In the genomic region with DNA sequence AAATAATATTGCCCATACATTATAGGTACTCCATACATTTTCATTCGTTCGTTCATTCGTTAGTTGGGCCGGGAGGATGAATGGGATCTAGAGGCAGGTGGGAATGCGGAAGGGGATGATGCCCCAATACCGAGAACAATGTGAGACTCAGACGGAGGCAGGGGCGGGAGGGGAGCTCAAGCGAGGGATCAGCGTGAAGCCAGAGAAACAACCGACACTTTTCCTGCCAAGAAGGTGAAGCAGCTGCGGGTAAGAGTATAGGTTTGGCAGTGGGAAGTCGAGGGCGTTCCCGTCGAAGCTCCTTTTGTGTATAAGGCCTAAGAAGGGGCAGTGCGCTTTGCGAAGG, we compare ENCODE assay signal across 7 cellular contexts. TPM values are rescaled to one million over a fixed set of nuclear protein-coding genes. Genes with fewer than 3 reads are reported as not detected.
DNase-seq lines count a peak whose midpoint lies in the region; ATAC-seq lines count a peak whose summit lies in the region.

No MANE protein-coding gene starts in this region.

- no peak for ATAC-seq in activated CD8-positive, alpha-beta T cell treated with anti-CD3 and anti-CD28 coated beads, Interleukin-2, amount 10 ng/mL, durations not matched to agents 7 days and 5 days
- ATAC-seq in stimulated activated naive B cell treated with anti-CD40 and anti-IgM and Interleukin-4, amounts not matched to agents 10 μg/mL and 1 μg/mL and 100 μg/mL, for 72 hours (replicated peaks), result peak in 1 of 2 donors; percentile 0
- no peak for ATAC-seq in GM19455 (IDR thresholded peaks at IDR 0.05; ENCODE audit: unreplicated experiment)

- H3K27me3 ChIP-seq in HUES48 (ENCODE audit: control insufficient read depth, insufficient read depth, low read length) (peaks cover 35% of the 10 kb centered on the region), iPS-18a (ENCODE audit: control insufficient read depth, insufficient read depth, low read length) (peaks cover 48% of the 10 kb centered on the region)

- POLR2A ChIA-PET in activated CD8-positive, alpha-beta T cell treated with anti-CD3 and anti-CD28 coated beads, Interleukin-2, amount 10 ng/mL, durations not matched to agents 7 days and 5 days (lab: Charles Lee), result interaction anchor here (0.9 to 1.1 kb wide), 2 partner anchors 11 to 12 kb away, joined by 3 to 4 read pairs; no protein-coding TSS in a partner anchor

- H3K4me3 Mint-ChIP-seq in activated CD8-positive, alpha-beta T cell treated with anti-CD3 and anti-CD28 coated beads, Interleukin-2, amount 10 ng/mL, durations not matched to agents 7 days and 5 days, result peak overlapping the region; percentile 84
- peak overlapping the region; percentile 89 to 93 for H3K4me3 Mint-ChIP-seq in stimulated activated naive B cell treated with anti-CD40 and anti-IgM and Interleukin-4, amounts not matched to agents 10 μg/mL and 1 μg/mL and 100 μg/mL, for 72 hours

- in situ Hi-C loops in ACHN (cut with HindIII; ENCODE audit: low pct_ligation_motif_present, low pct_unique_long_range_greater_than_20kb, low sequenced_read_pairs), result no loop called here

- H3K27ac ChIP-seq in HUES48 (ENCODE audit: low read depth, low read length) (peak overlapping the region; percentile 35), iPS-18a (ENCODE audit: low read length) (no peak overlapping the region)

- H3K9me3 ChIP-seq in HUES48 (ENCODE audit: control insufficient read depth, insufficient read depth, low read length), result no peaks in the 10 kb centered on the region
- H3K9me3 ChIP-seq in iPS-18a (ENCODE audit: control insufficient read depth, low read depth, low read length), result no peaks in the 10 kb centered on the region

- H3K4me1 ChIP-seq in HUES48 (ENCODE audit: control insufficient read depth, insufficient read depth, low read length) (peaks cover 15% of the 10 kb centered on the region; the same call in 1 of the 2 replicates), iPS-18a (ENCODE audit: control insufficient read depth, low read depth, low read length) (peaks cover 16% of the 10 kb centered on the region)

- peaks cover 10% of the 10 kb centered on the region for H3K4me1 Mint-ChIP-seq in activated CD8-positive, alpha-beta T cell treated with anti-CD3 and anti-CD28 coated beads, Interleukin-2, amount 10 ng/mL, durations not matched to agents 7 days and 5 days (ENCODE audit: low read depth)
- peaks cover 25 to 40% of the 10 kb centered on the region in 2 donors for H3K4me1 Mint-ChIP-seq in stimulated activated naive B cell treated with anti-CD40 and anti-IgM and Interleukin-4, amounts not matched to agents 10 μg/mL and 1 μg/mL and 100 μg/mL, for 72 hours

- CTCF ChIA-PET in activated CD8-positive, alpha-beta T cell treated with anti-CD3 and anti-CD28 coated beads, Interleukin-2, amount 10 ng/mL, durations not matched to agents 7 days and 5 days (lab: Charles Lee), result interaction anchor here (0.6 to 6.8 kb wide), 31 partner anchors 9 to 1224 kb away, joined by 3 to 93 read pairs (median 5); no protein-coding TSS in a partner anchor

- H3K9ac ChIP-seq in HUES48 (ENCODE audit: low read depth, low read length), result peak overlapping the region; percentile 43; the same call in 1 of the 2 replicates
- H3K9ac ChIP-seq in iPS-18a (ENCODE audit: low read length), result no peak overlapping the region

- no peak for DNase-seq in activated CD8-positive, alpha-beta T cell treated with anti-CD3 and anti-CD28 coated beads, Interleukin-2, amount 10 ng/mL, durations not matched to agents 7 days and 5 days
- DNase-seq in stimulated activated naive B cell treated with anti-CD40 and anti-IgM and Interleukin-4, amounts not matched to agents 10 μg/mL and 1 μg/mL and 100 μg/mL, for 72 hours, result no peak
- no peak for DNase-seq in stimulated activated CD4-positive, alpha-beta T cell treated with anti-CD3 and anti-CD28 coated beads, Interleukin-15, amount 100 ng/mL, for 24 hours
- DNase-seq in ACHN, result no peak

- H3K36me3 Mint-ChIP-seq in activated CD8-positive, alpha-beta T cell treated with anti-CD3 and anti-CD28 coated beads, Interleukin-2, amount 10 ng/mL, durations not matched to agents 7 days and 5 days (ENCODE audit: low read depth), result peaks cover 4% of the 10 kb centered on the region
- peaks cover 7 to 21% of the 10 kb centered on the region in 2 donors for H3K36me3 Mint-ChIP-seq in stimulated activated naive B cell treated with anti-CD40 and anti-IgM and Interleukin-4, amounts not matched to agents 10 μg/mL and 1 μg/mL and 100 μg/mL, for 72 hours

- no peaks in the 10 kb centered on the region for H3K36me3 ChIP-seq in HUES48 (ENCODE audit: control insufficient read depth, insufficient read depth, low read length)
- no peaks in the 10 kb centered on the region for H3K36me3 ChIP-seq in iPS-18a (ENCODE audit: control insufficient read depth, low read depth, low read length)

- H3K27ac Mint-ChIP-seq in activated CD8-positive, alpha-beta T cell treated with anti-CD3 and anti-CD28 coated beads, Interleukin-2, amount 10 ng/mL, durations not matched to agents 7 days and 5 days, result peak overlapping the region; percentile 41
- peak overlapping the region; percentile 87 for H3K27ac Mint-ChIP-seq in stimulated activated naive B cell treated with anti-CD40 and anti-IgM and Interleukin-4, amounts not matched to agents 10 μg/mL and 1 μg/mL and 100 μg/mL, for 72 hours

- H3K4me3 ChIP-seq in HUES48 (ENCODE audit: low read depth, low read length) (peak overlapping the region; percentile 71), iPS-18a (ENCODE audit: low read length) (peak overlapping the region; percentile 55)

- no peaks in the 10 kb centered on the region for H3K9me3 Mint-ChIP-seq in activated CD8-positive, alpha-beta T cell treated with anti-CD3 and anti-CD28 coated beads, Interleukin-2, amount 10 ng/mL, durations not matched to agents 7 days and 5 days (ENCODE audit: insufficient read depth)
- H3K9me3 Mint-ChIP-seq in stimulated activated naive B cell treated with anti-CD40 and anti-IgM and Interleukin-4, amounts not matched to agents 10 μg/mL and 1 μg/mL and 100 μg/mL, for 72 hours, result no peaks in the 10 kb centered on the region

- H3K27me3 Mint-ChIP-seq in activated CD8-positive, alpha-beta T cell treated with anti-CD3 and anti-CD28 coated beads, Interleukin-2, amount 10 ng/mL, durations not matched to agents 7 days and 5 days (ENCODE audit: low read depth), result peaks cover 26% of the 10 kb centered on the region
- peaks cover 20% of the 10 kb centered on the region in 2 donors for H3K27me3 Mint-ChIP-seq in stimulated activated naive B cell treated with anti-CD40 and anti-IgM and Interleukin-4, amounts not matched to agents 10 μg/mL and 1 μg/mL and 100 μg/mL, for 72 hours

RNA-seq across cellular contexts. Expression of a gene that starts 1.1 kb away (rescaled TPM):
- total RNA-seq in activated CD8-positive, alpha-beta T cell treated with anti-CD3 and anti-CD28 coated beads, Interleukin-2, amount 10 ng/mL, durations not matched to agents 7 days and 5 days, result under 1 TPM in 1 of 2 experiments, not detected in 1; 0.18 TPM

RNA-seq across cellular contexts. Expression of a gene that starts 34.8 kb away (rescaled TPM):
- not detected for total RNA-seq in activated CD8-positive, alpha-beta T cell treated with anti-CD3 and anti-CD28 coated beads, Interleukin-2, amount 10 ng/mL, durations not matched to agents 7 days and 5 days
